Comparison of ENCODE assay signal across 27 cellular contexts in genomic region chr16:9177861-9178260, GRCh38.
"Had no signal": no experiment of that assay in that cellular context is flagged by ENCODE, and none has a peak within 500 bp of the region (broad histone marks: within the 10 kb centered on the region; RNA-seq: fewer than 3 reads in every experiment).

No MANE protein-coding gene starts in this region.

- H3K9me3 ChIP-seq: left ventricle myocardium inferior, mucosa of descending colon, pancreas, prostate gland, sigmoid colon, testis, thyroid gland, transverse colon, upper lobe of left lung, vagina had no signal

- H3K27ac ChIP-seq: hepatocyte, left ventricle myocardium inferior, pancreas, prostate gland, sigmoid colon, spleen, testis, thyroid gland, transverse colon, upper lobe of left lung, vagina had no signal

- H3K4me3 Mint-ChIP-seq: naive thymus-derived CD4-positive, alpha-beta T cell; natural killer cell treated with Interleukin-12 subunit alpha and Interleukin-12 subunit beta and Interleukin-15 and Interleukin-18, amount 100 ng/mL, for 72 hours; neural crest cell; stimulated activated memory B cell treated with anti-CD40 and anti-IgM and Interleukin-4, amounts not matched to agents 10 μg/mL and 1 μg/mL and 100 μg/mL, for 72 hours; stimulated activated naive CD8-positive, alpha-beta T cell treated with anti-CD3 and anti-CD28 coated beads, Interleukin-15, amount 100 ng/mL, for 72 hours had no signal

- ATAC-seq: mucosa of descending colon; naive thymus-derived CD4-positive, alpha-beta T cell; natural killer cell treated with Interleukin-12 subunit alpha and Interleukin-12 subunit beta and Interleukin-15 and Interleukin-18, amount 100 ng/mL, for 72 hours; pancreas; right cardiac atrium; stimulated activated memory B cell treated with anti-CD40 and anti-IgM and Interleukin-4, amounts not matched to agents 10 μg/mL and 1 μg/mL and 100 μg/mL, for 72 hours; stimulated activated naive CD8-positive, alpha-beta T cell treated with anti-CD3 and anti-CD28 coated beads, Interleukin-15, amount 100 ng/mL, for 72 hours had no signal

- DNase-seq: islet precursor cell; left ventricle myocardium inferior; midbrain; mucosa of descending colon; naive thymus-derived CD4-positive, alpha-beta T cell; pancreas; posterior cingulate gyrus; retina; right cardiac atrium; sigmoid colon; small intestine; spleen; stimulated activated CD4-positive, alpha-beta T cell treated with anti-CD3 and anti-CD28 coated beads, Interleukin-4, amount 100 ng/mL, for 4 hours; stimulated activated CD8-positive, alpha-beta memory T cell treated with anti-CD3 and anti-CD28 coated beads, Interleukin-4, amount 100 ng/mL, for 48 hours; stimulated activated naive CD4-positive, alpha-beta T cell treated with Interleukin-2 at 50 U/mL for 16 hours; stimulated activated naive CD8-positive, alpha-beta T cell treated with anti-CD3 and anti-CD28 coated beads, Interleukin-15, amount 100 ng/mL, for 72 hours; testis; thyroid gland; transverse colon; upper lobe of left lung had no signal

- H3K4me1 Mint-ChIP-seq: naive thymus-derived CD4-positive, alpha-beta T cell; stimulated activated memory B cell treated with anti-CD40 and anti-IgM and Interleukin-4, amounts not matched to agents 10 μg/mL and 1 μg/mL and 100 μg/mL, for 72 hours; stimulated activated naive CD8-positive, alpha-beta T cell treated with anti-CD3 and anti-CD28 coated beads, Interleukin-15, amount 100 ng/mL, for 72 hours had no signal

- H3K9me3 Mint-ChIP-seq: natural killer cell treated with Interleukin-12 subunit alpha and Interleukin-12 subunit beta and Interleukin-15 and Interleukin-18, amount 100 ng/mL, for 72 hours; stimulated activated naive CD8-positive, alpha-beta T cell treated with anti-CD3 and anti-CD28 coated beads, Interleukin-15, amount 100 ng/mL, for 72 hours had no signal

- H3K4me3 ChIP-seq: hepatocyte, left ventricle myocardium inferior, lung, mucosa of descending colon, pancreas, prostate gland, sigmoid colon, spleen, testis, thyroid gland, transverse colon, upper lobe of left lung, vagina had no signal

- H3K4me1 ChIP-seq: left ventricle myocardium inferior, pancreas, prostate gland, sigmoid colon, spleen, testis, thyroid gland, transverse colon, upper lobe of left lung, vagina had no signal

- H3K27me3 ChIP-seq: pancreas, sigmoid colon, testis, thyroid gland, transverse colon, upper lobe of left lung, vagina had no signal

- H3K27ac Mint-ChIP-seq: naive thymus-derived CD4-positive, alpha-beta T cell; natural killer cell treated with Interleukin-12 subunit alpha and Interleukin-12 subunit beta and Interleukin-15 and Interleukin-18, amount 100 ng/mL, for 72 hours; stimulated activated memory B cell treated with anti-CD40 and anti-IgM and Interleukin-4, amounts not matched to agents 10 μg/mL and 1 μg/mL and 100 μg/mL, for 72 hours; stimulated activated naive CD8-positive, alpha-beta T cell treated with anti-CD3 and anti-CD28 coated beads, Interleukin-15, amount 100 ng/mL, for 72 hours had no signal

- H3K36me3 Mint-ChIP-seq: natural killer cell treated with Interleukin-12 subunit alpha and Interleukin-12 subunit beta and Interleukin-15 and Interleukin-18, amount 100 ng/mL, for 72 hours; stimulated activated memory B cell treated with anti-CD40 and anti-IgM and Interleukin-4, amounts not matched to agents 10 μg/mL and 1 μg/mL and 100 μg/mL, for 72 hours had no signal

- H3K36me3 ChIP-seq: left ventricle myocardium inferior, pancreas, prostate gland, sigmoid colon, spleen, thyroid gland, transverse colon, upper lobe of left lung, vagina had no signal
